Comparison of ENCODE assay signal across 17 cellular contexts in the genomic region with DNA sequence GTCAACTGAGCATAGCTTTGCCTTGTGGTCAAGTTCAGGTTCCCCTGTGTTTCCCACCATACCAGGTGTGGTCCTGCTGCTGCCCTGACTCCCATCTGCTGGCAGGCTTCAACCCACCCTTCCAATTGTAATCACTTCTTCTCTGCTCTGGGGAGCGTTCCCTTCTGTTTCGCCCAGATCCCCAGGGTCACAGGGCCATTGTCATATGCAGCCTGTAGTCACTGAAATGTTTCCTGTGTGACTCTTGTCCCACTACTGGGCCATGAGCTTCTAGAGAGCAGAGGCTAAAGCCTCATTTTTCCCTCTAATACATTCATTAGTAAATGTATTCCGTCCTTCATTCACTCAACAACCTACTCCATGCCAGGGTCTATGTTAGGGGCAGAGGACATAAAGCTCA.
DNase-seq lines count a peak whose midpoint lies in the region; ATAC-seq and TF ChIP-seq lines count a peak whose summit lies in the region.
"Had no signal": no experiment of that assay in that cellular context is flagged by ENCODE, and none has a peak within 500 bp of the region (broad histone marks: within the 10 kb centered on the region; RNA-seq: fewer than 3 reads in every experiment).

No MANE protein-coding gene starts in this region.

- no peak overlapping the region for H2BK12ac ChIP-seq in trophoblast cell (ENCODE audit: low read length)

- H3K27me3 ChIP-seq in mammary epithelial cell (ENCODE audit: insufficient read depth, low read length) (no peaks in the 10 kb centered on the region), right cardiac atrium (ENCODE audit: control insufficient read depth, insufficient read depth) (no peaks in the 10 kb centered on the region), trophoblast cell (ENCODE audit: insufficient read depth, low read length) (no peaks in the 10 kb centered on the region)

- H3K4me1 Mint-ChIP-seq in MCF 10A (ENCODE audit: insufficient read depth, unreplicated experiment) (no peaks in the 10 kb centered on the region), neural crest cell (no peaks in the 10 kb centered on the region)
- H3K4me1 Mint-ChIP-seq: CD14-positive monocyte had no signal

- H3K9ac ChIP-seq in mammary epithelial cell (ENCODE audit: insufficient read depth, low read length) (no peak overlapping the region), trophoblast cell (ENCODE audit: low read length) (no peak overlapping the region)
- H3K9ac ChIP-seq: GM23248 had no signal

- H3K36me3 ChIP-seq in mammary epithelial cell (ENCODE audit: insufficient read depth, low read length) (no peaks in the 10 kb centered on the region), trophoblast cell (ENCODE audit: control insufficient read depth in 1 of 2, insufficient read depth in 2 of 2, low read length in 2 of 2) (no peaks in the 10 kb centered on the region)

- peaks cover 4% of the 10 kb centered on the region for H3K79me1 ChIP-seq in trophoblast cell (ENCODE audit: low read length)

- DNase-seq in mammary epithelial cell (no peak), MCF 10A (ENCODE audit: unreplicated experiment) (no peak), right cardiac atrium (no peak), left cardiac atrium (no peak), neural crest cell (ENCODE audit: low read depth, low spot score) (no peak), omental fat pad (ENCODE audit: low spot score) (no peak), NCI-H526 treated with DMSO at 0.1 percent for 48 hours (lab: John Stamatoyannopoulos, UW) (no peak), trophoblast cell (no peak)
- DNase-seq: Caco-2; CD8-positive, alpha-beta T cell; GF-D8; GM23248; IMR-90 had no signal

- H3K23ac ChIP-seq in trophoblast cell (ENCODE audit: low read length), result no peak overlapping the region

- H3K36me3 Mint-ChIP-seq in MCF 10A (ENCODE audit: insufficient read depth, unreplicated experiment), result no peaks in the 10 kb centered on the region
- no peaks in the 10 kb centered on the region for H3K36me3 Mint-ChIP-seq in neural crest cell (ENCODE audit: low read depth)
- H3K36me3 Mint-ChIP-seq: CD14-positive monocyte; CD8-positive, alpha-beta T cell had no signal

- H2BK5ac ChIP-seq in trophoblast cell (ENCODE audit: low read depth, low read length, poor library complexity), result no peak overlapping the region

- no peaks in the 10 kb centered on the region for H3K9me3 ChIP-seq in mammary epithelial cell (replicated peaks; ENCODE audit: insufficient read depth, low read length)
- H3K9me3 ChIP-seq in right cardiac atrium (ENCODE audit: control insufficient read depth, low read length), result no peaks in the 10 kb centered on the region
- peaks cover 4% of the 10 kb centered on the region for H3K9me3 ChIP-seq in trophoblast cell (ENCODE audit: insufficient read depth, low read depth, low read length)
- H3K9me3 ChIP-seq: Caco-2 had no signal

- H4K12ac ChIP-seq in trophoblast cell (ENCODE audit: low read depth, low read length), result no peak overlapping the region

- no peaks in the 10 kb centered on the region for H4K20me1 ChIP-seq in mammary epithelial cell (ENCODE audit: insufficient read depth, low read length)

- no peak for TF ChIP-seq CTCF in mammary epithelial cell (conservative IDR thresholded peaks at IDR 0.05 in 1 of 2, IDR thresholded peaks at IDR 0.05 in 1 of 2; ENCODE audit: extremely low read depth in 1 of 2, insufficient read depth in 1 of 2, low read depth in 1 of 2, low read length in 2 of 2)
- no peak for TF ChIP-seq CTCF in MCF 10A (IDR thresholded peaks at IDR 0.05; ENCODE audit: unreplicated experiment)
- TF ChIP-seq CTCF in neural crest cell (conservative IDR thresholded peaks at IDR 0.05), result no peak
- no peak for TF ChIP-seq CTCF in omental fat pad (IDR thresholded peaks at IDR 0.05)

- H3K4ac ChIP-seq in trophoblast cell (ENCODE audit: low read depth, low read length), result no peak overlapping the region

- CTCF ChIA-PET in mammary epithelial cell (lab: Charles Lee; ENCODE audit: low non-redundant PET), result no interaction called here
- CTCF ChIA-PET in MCF 10A (lab: Yijun Ruan, JAX), result interaction anchor here (0.6 to 1.4 kb wide), 5 partner anchors 9 to 109 kb away, joined by 3 read pairs; no protein-coding TSS in a partner anchor

- 97% methylated on average over 3 of the region's 3 CpGs for WGBS in mammary epithelial cell (ENCODE audit: low coverage, missing lambda C conversion rate)
- WGBS in right cardiac atrium, result 79% methylated on average over 3 of the region's 3 CpGs
- no CpG with 5 or more reads among the region's 3 CpGs for WGBS in trophoblast cell (ENCODE audit: extremely low coverage, insufficient coverage, insufficient read length)

- dilution Hi-C loops in mammary epithelial cell (cut with HindIII; ENCODE audit: low sequenced_read_pairs), result no loop called here

- H2BK120ac ChIP-seq in trophoblast cell (ENCODE audit: insufficient read depth, low read length, poor library complexity), result no peak overlapping the region

- H3K4me3 Mint-ChIP-seq in MCF 10A (ENCODE audit: unreplicated experiment), result no peak overlapping the region
- H3K4me3 Mint-ChIP-seq in neural crest cell, result no peak overlapping the region
- H3K4me3 Mint-ChIP-seq: CD14-positive monocyte; CD8-positive, alpha-beta T cell had no signal

- H3K27me3 Mint-ChIP-seq in MCF 10A (ENCODE audit: insufficient read depth, unreplicated experiment), result peaks cover 13% of the 10 kb centered on the region
- peaks cover 8% of the 10 kb centered on the region for H3K27me3 Mint-ChIP-seq in neural crest cell (ENCODE audit: low read depth)

- ATAC-seq in right cardiac atrium (peak in 1 of 2 donors; percentile 6), left cardiac atrium (no peak), omental fat pad (ENCODE audit: low FRiP score) (no peak)
- ATAC-seq: CD8-positive, alpha-beta T cell; HCT116 had no signal

- H2AFZ ChIP-seq in mammary epithelial cell (ENCODE audit: low read depth, low read length) (peak overlapping the region; percentile 22), trophoblast cell (ENCODE audit: insufficient read depth, low read length, poor library complexity) (no peak overlapping the region)
- H2AFZ ChIP-seq: GM23248 had no signal

- H3K4me2 ChIP-seq in mammary epithelial cell (ENCODE audit: insufficient read depth, low read depth, low read length), result no peak overlapping the region
- H3K4me2 ChIP-seq in trophoblast cell (ENCODE audit: low read length), result no peak overlapping the region

- no TSS peak for BruUV-seq in mammary epithelial cell (replicated peaks; lab: Mats Ljungman, UMichigan)
- no TSS peak for BruUV-seq in MCF 10A (replicated peaks; lab: Mats Ljungman, UMichigan)

- no peak overlapping the region for H4K8ac ChIP-seq in trophoblast cell (ENCODE audit: low read depth, low read length)

- in situ Hi-C loops in mammary epithelial cell (cut with MboI; ENCODE audit: low sequenced_read_pairs in 2 of 2), result no loop called here

- intact Hi-C loops in mammary epithelial cell (cut with micrococcal nuclease), result no loop called here
- intact Hi-C loops in MCF 10A (cut with micrococcal nuclease), result no loop called here
- intact Hi-C loops in right cardiac atrium (cut with DNase I), result no loop called here
- intact Hi-C loops in left cardiac atrium (cut with DNase I), result no loop called here

- peaks cover 11% of the 10 kb centered on the region for H3K4me1 ChIP-seq in mammary epithelial cell (ENCODE audit: insufficient read depth, low read length)
- no peaks in the 10 kb centered on the region for H3K4me1 ChIP-seq in right cardiac atrium (ENCODE audit: control insufficient read depth, insufficient read depth, low read length)
- H3K4me1 ChIP-seq in trophoblast cell (ENCODE audit: control insufficient read depth in 1 of 2, insufficient read depth in 2 of 2, low read length in 2 of 2), result peaks cover 3 to 11% of the 10 kb centered on the region in 2 experiments

- H3K9me3 Mint-ChIP-seq in MCF 10A (ENCODE audit: unreplicated experiment), result no peaks in the 10 kb centered on the region
- H3K9me3 Mint-ChIP-seq in neural crest cell, result no peaks in the 10 kb centered on the region
- H3K9me3 Mint-ChIP-seq: CD8-positive, alpha-beta T cell had no signal

- H3K4me3 ChIP-seq in mammary epithelial cell (replicated peaks in 1 of 3; ENCODE audit: insufficient read depth in 1 of 3, low read depth in 2 of 3, low read length in 3 of 3) (no peak overlapping the region), right cardiac atrium (ENCODE audit: low read length) (no peak overlapping the region), trophoblast cell (ENCODE audit: low read depth, low read length) (no peak overlapping the region)
- H3K4me3 ChIP-seq: GM23248 had no signal

- H3K79me2 ChIP-seq in mammary epithelial cell (ENCODE audit: insufficient read depth, low read length), result no peaks in the 10 kb centered on the region
- H3K79me2 ChIP-seq in trophoblast cell (ENCODE audit: control insufficient read depth, insufficient read depth, low read length, poor library complexity), result no peaks in the 10 kb centered on the region

- no peak overlapping the region for H4K91ac ChIP-seq in trophoblast cell (ENCODE audit: low read depth, low read length)

- H3K27ac ChIP-seq in mammary epithelial cell (ENCODE audit: insufficient read depth, low read depth, low read length) (no peak overlapping the region), right cardiac atrium (ENCODE audit: low read length) (peak overlapping the region; percentile 64), trophoblast cell (ENCODE audit: low read depth, low read length) (no peak overlapping the region)
- H3K27ac ChIP-seq: 22Rv1, GM23248, HL-60 had no signal

- no peak overlapping the region for H2AK5ac ChIP-seq in trophoblast cell (ENCODE audit: low read length)

- H3K27ac Mint-ChIP-seq in MCF 10A (ENCODE audit: low read depth, unreplicated experiment) (no peak overlapping the region), neural crest cell (ENCODE audit: unreplicated experiment) (peak overlapping the region; percentile 3)
- H3K27ac Mint-ChIP-seq: CD8-positive, alpha-beta T cell had no signal

- H3K18ac ChIP-seq in trophoblast cell (ENCODE audit: low read length), result no peak overlapping the region

- POLR2A ChIA-PET in MCF 10A (lab: Yijun Ruan, JAX), result interaction anchor here (0.7 kb wide), 1 partner anchor 56 kb away, joined by 3 read pairs; no protein-coding TSS in a partner anchor

- no peak overlapping the region for H3K14ac ChIP-seq in trophoblast cell (ENCODE audit: low read length)
